ENCODE assay signal across 1 cellular context in the genomic region with DNA sequence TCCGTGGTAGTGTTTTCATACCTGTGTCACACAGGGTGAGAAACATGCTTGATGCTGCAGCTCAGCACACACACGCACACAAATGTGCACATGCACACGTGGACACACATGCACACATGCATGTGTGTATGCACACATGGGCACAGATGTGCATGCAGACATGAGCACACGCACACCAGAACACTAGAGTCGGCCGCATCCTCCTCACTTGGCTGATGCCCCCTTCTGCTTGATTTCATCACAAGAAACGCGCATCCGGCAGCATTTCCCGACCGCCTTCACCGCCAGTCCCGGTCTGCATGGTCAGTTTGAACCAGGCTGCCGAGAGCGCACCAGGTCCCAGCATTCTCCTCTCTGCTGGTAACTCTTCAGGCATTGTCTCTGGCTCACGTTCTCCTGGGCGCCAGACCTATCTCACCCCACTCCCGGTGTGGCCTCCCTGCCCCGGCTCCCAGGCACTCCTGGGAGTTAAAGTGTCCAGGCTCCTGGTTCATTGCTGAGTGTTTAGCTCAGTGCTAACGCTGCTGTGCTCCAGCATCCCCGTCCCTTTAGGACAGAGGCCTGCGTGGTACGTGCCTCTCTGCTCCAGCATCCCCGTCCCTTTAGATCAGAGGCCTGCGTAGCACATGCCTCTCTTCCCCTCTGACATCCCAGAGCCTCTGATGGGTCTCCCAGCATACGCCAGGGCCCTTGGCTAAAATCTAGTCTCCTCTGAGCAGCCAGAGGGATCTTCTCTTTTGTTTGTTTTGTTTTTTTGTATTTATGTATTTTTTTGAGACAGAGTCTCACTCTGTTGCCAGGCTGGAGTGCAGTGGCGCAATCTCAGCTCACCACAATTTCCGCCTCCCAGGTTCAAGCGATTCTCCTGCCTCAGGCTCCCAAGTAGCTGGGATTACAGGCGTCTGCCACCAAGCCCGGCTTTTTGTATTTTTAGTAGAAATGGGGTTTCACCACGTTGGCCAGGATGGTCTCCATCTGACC.
TF ChIP-seq lines count a peak whose summit lies in the region.

No MANE protein-coding gene starts in this region.

TF ChIP-seq in HEK293, 187 proteins besides CTCF, POLR2A, EP300 and RAD21 (continued from another document):
- TF ChIP-seq, protein P1, sequence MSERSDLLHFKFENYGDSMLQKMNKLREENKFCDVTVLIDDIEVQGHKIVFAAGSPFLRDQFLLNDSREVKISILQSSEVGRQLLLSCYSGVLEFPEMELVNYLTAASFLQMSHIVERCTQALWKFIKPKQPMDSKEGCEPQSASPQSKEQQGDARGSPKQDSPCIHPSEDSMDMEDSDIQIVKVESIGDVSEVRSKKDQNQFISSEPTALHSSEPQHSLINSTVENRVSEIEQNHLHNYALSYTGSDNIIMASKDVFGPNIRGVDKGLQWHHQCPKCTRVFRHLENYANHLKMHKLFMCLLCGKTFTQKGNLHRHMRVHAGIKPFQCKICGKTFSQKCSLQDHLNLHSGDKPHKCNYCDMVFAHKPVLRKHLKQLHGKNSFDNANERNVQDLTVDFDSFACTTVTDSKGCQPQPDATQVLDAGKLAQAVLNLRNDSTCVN (tag by site-specific recombination; optimal IDR thresholded peaks at IDR 0.05), result no peak
- no peak for TF ChIP-seq ZSCAN30 (tag by site-specific recombination; IDR thresholded peaks at IDR 0.05)
- TF ChIP-seq, protein P2, sequence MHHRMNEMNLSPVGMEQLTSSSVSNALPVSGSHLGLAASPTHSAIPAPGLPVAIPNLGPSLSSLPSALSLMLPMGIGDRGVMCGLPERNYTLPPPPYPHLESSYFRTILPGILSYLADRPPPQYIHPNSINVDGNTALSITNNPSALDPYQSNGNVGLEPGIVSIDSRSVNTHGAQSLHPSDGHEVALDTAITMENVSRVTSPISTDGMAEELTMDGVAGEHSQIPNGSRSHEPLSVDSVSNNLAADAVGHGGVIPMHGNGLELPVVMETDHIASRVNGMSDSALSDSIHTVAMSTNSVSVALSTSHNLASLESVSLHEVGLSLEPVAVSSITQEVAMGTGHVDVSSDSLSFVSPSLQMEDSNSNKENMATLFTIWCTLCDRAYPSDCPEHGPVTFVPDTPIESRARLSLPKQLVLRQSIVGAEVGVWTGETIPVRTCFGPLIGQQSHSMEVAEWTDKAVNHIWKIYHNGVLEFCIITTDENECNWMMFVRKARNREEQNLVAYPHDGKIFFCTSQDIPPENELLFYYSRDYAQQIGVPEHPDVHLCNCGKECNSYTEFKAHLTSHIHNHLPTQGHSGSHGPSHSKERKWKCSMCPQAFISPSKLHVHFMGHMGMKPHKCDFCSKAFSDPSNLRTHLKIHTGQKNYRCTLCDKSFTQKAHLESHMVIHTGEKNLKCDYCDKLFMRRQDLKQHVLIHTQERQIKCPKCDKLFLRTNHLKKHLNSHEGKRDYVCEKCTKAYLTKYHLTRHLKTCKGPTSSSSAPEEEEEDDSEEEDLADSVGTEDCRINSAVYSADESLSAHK (tag by site-specific recombination; IDR thresholded peaks at IDR 0.05), result no peak
TF ChIP-seq in HEK293: peak in this region for 1.
